In the genomic region with DNA sequence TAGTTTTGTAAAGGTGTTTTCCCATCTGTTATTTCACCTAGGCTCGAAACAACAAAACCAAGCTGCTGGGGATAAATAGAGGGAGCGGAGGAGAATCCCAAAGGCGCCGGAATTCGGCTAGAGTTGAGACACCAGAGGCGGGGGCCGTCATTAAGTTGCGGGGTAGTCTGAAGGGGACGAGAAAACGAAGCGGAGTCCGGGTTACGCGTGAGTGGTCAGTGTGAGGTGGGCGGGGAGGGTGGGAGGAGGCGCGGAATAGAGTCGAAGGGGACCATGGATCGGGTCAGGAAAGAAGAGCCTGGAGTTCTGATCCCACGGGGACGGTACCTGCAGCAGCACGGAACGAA, we compare ENCODE assay signal across 6 cellular contexts. TPM values are rescaled to one million over a fixed set of nuclear protein-coding genes. Genes with fewer than 3 reads are reported as not detected.
A peak's percentile ranks its signal among the peaks of the same experiment; 100 is the strongest.
DNase-seq lines count a peak whose midpoint lies in the region; ATAC-seq and TF ChIP-seq lines count a peak whose summit lies in the region.

No MANE protein-coding gene starts in this region.

- no peaks in the 10 kb centered on the region for H3K27me3 ChIP-seq in CD8-positive, alpha-beta T cell (ENCODE audit: insufficient read depth, low read length)
- H3K27me3 ChIP-seq in HUES6 (ENCODE audit: control insufficient read depth, insufficient read depth, low read length) = no peaks in the 10 kb centered on the region
- H3K27me3 ChIP-seq in esophagus muscularis mucosa = no peaks in the 10 kb centered on the region

- no peak for TF ChIP-seq POLR2A in esophagus muscularis mucosa (IDR thresholded peaks at IDR 0.05; ENCODE audit: low read depth)

- H3K36me3 ChIP-seq in CD8-positive, alpha-beta T cell (ENCODE audit: insufficient read depth, low read length) = peaks cover 41% of the 10 kb centered on the region
- H3K36me3 ChIP-seq in HUES6 (ENCODE audit: control insufficient read depth, insufficient read depth, low read length) (peaks cover 65% of the 10 kb centered on the region), esophagus muscularis mucosa (peaks cover 36 to 53% (median 47%) of the 10 kb centered on the region in 4 donors)

- peak overlapping the region; percentile 90 for H3K27ac ChIP-seq in CD8-positive, alpha-beta T cell (ENCODE audit: low read depth, low read length)
- H3K27ac ChIP-seq in HUES6 (ENCODE audit: low read depth, low read length) (peak overlapping the region; percentile 63), esophagus muscularis mucosa (replicated peaks in 1 of 4) (peak overlapping the region; percentile 87 to 95 (median 91))

- ATAC-seq in CD8-positive, alpha-beta T cell = no peak
- peak; percentile 6 for ATAC-seq in stimulated activated naive CD8-positive, alpha-beta T cell treated with anti-CD3 and anti-CD28 coated beads, Interleukin-15, amount 100 ng/mL, for 72 hours
- no peak for ATAC-seq in GM19328 (IDR thresholded peaks at IDR 0.05; ENCODE audit: unreplicated experiment)

- H3K27ac Mint-ChIP-seq in CD8-positive, alpha-beta T cell = peak overlapping the region; percentile 98
- peak overlapping the region; percentile 99 for H3K27ac Mint-ChIP-seq in stimulated activated naive CD8-positive, alpha-beta T cell treated with anti-CD3 and anti-CD28 coated beads, Interleukin-15, amount 100 ng/mL, for 72 hours

- H3K9me3 ChIP-seq in CD8-positive, alpha-beta T cell (ENCODE audit: low read length) = no peaks in the 10 kb centered on the region
- H3K9me3 ChIP-seq in HUES6 (ENCODE audit: control insufficient read depth, insufficient read depth, low read depth, low read length) = no peaks in the 10 kb centered on the region
- no peaks in the 10 kb centered on the region for H3K9me3 ChIP-seq in esophagus muscularis mucosa

- no peaks in the 10 kb centered on the region for H3K27me3 Mint-ChIP-seq in CD8-positive, alpha-beta T cell (ENCODE audit: low read depth)
- H3K27me3 Mint-ChIP-seq in stimulated activated naive CD8-positive, alpha-beta T cell treated with anti-CD3 and anti-CD28 coated beads, Interleukin-15, amount 100 ng/mL, for 72 hours = no peaks in the 10 kb centered on the region

- TF ChIP-seq EP300 in esophagus muscularis mucosa (IDR thresholded peaks at IDR 0.05) = no peak

- POLR2A ChIA-PET in CD8-positive, alpha-beta T cell (lab: Charles Lee) = interaction anchor here (0.8 to 6.5 kb wide), 5 partner anchors 10 to 212 kb away, joined by 3 to 52 read pairs (median 4); partner anchors contain the start of genes DCPS and TIRAP

- peak overlapping the region; percentile 73 for H3K4me3 ChIP-seq in CD8-positive, alpha-beta T cell (ENCODE audit: low read depth, low read length)
- H3K4me3 ChIP-seq in HUES6 (ENCODE audit: low read depth, low read length) (peak overlapping the region; percentile 83), esophagus muscularis mucosa (peak overlapping the region; percentile 69 to 92 (median 84))

- CTCF ChIA-PET in CD8-positive, alpha-beta T cell (lab: Charles Lee) = interaction anchor here (1.4 to 2.3 kb wide), 2 partner anchors 13 to 43 kb away, joined by 3 to 9 read pairs; no protein-coding TSS in a partner anchor

- TF ChIP-seq CTCF in CD8-positive, alpha-beta T cell (IDR thresholded peaks at IDR 0.05) = no peak
- TF ChIP-seq CTCF in esophagus muscularis mucosa (IDR thresholded peaks at IDR 0.05) = no peak

- H3K9ac ChIP-seq in HUES6 (ENCODE audit: low read length) = peak overlapping the region; percentile 94

- peaks cover 76% of the 10 kb centered on the region for H3K36me3 Mint-ChIP-seq in CD8-positive, alpha-beta T cell

- intact Hi-C loops in CD8-positive, alpha-beta T cell (cut with DNase I, micrococcal nuclease) = loop anchor here (1.0 to 10.0 kb wide), 9 partner anchors 57 to 1646 kb away; partner anchors contain the start of genes FAM118B (in 2 of the 2), PUS3 (in 2 of the 2), RPUSD4 (in 2 of the 2) and CDON (in 1 of the 2)
- intact Hi-C loops in esophagus muscularis mucosa (cut with DNase I) = loop anchor here (5.0 kb wide), 1 partner anchor 56 kb away; the partner anchor contains the start of genes FAM118B and RPUSD4

- peaks cover 24% of the 10 kb centered on the region for H3K4me1 ChIP-seq in CD8-positive, alpha-beta T cell (ENCODE audit: insufficient read depth, low read length)
- H3K4me1 ChIP-seq in HUES6 (ENCODE audit: control insufficient read depth, insufficient read depth, low read length) (no peaks in the 10 kb centered on the region; the same call in 1 of the 2 replicates), esophagus muscularis mucosa (peaks cover 18 to 34% (median 21%) of the 10 kb centered on the region in 4 donors)

- no peak for DNase-seq in CD8-positive, alpha-beta T cell
- no peak for DNase-seq in esophagus muscularis mucosa (ENCODE audit: extremely low spot score)
- no peak for DNase-seq in stimulated activated naive CD8-positive, alpha-beta T cell treated with anti-CD3 and anti-CD28 coated beads, Interleukin-15, amount 100 ng/mL, for 72 hours
- no peak for DNase-seq in NCI-H1930 (lab: John Stamatoyannopoulos, UW)

- peak overlapping the region; percentile 96 for H3K4me3 Mint-ChIP-seq in CD8-positive, alpha-beta T cell
- H3K4me3 Mint-ChIP-seq in stimulated activated naive CD8-positive, alpha-beta T cell treated with anti-CD3 and anti-CD28 coated beads, Interleukin-15, amount 100 ng/mL, for 72 hours = peak overlapping the region; percentile 98 to 99

- H3K4me1 Mint-ChIP-seq in CD8-positive, alpha-beta T cell (ENCODE audit: low read depth) = peaks cover 39% of the 10 kb centered on the region
- H3K4me1 Mint-ChIP-seq in stimulated activated naive CD8-positive, alpha-beta T cell treated with anti-CD3 and anti-CD28 coated beads, Interleukin-15, amount 100 ng/mL, for 72 hours = peaks cover 50% of the 10 kb centered on the region

- no peaks in the 10 kb centered on the region for H3K9me3 Mint-ChIP-seq in CD8-positive, alpha-beta T cell
- H3K9me3 Mint-ChIP-seq in stimulated activated naive CD8-positive, alpha-beta T cell treated with anti-CD3 and anti-CD28 coated beads, Interleukin-15, amount 100 ng/mL, for 72 hours = no peaks in the 10 kb centered on the region

- under 1% methylated on average over 23 of the region's 23 CpGs for WGBS in esophagus muscularis mucosa

RNA-seq across cellular contexts. Expression of gene SRPRA, which starts 0.4 kb away (rescaled TPM):
- total RNA-seq in CD8-positive, alpha-beta T cell = 100 to 1,000 TPM; 234 to 242 TPM
- total RNA-seq in esophagus muscularis mucosa = 10 to 100 TPM; 52.7 to 82.0 (median 77.7) TPM

RNA-seq across cellular contexts. Expression of gene FOXRED1, which starts 0.6 kb away (rescaled TPM):
- 10 to 100 TPM; 27.4 to 30.5 TPM for total RNA-seq in CD8-positive, alpha-beta T cell
- 10 to 100 TPM; 10.9 to 13.1 (median 12.2) TPM for total RNA-seq in esophagus muscularis mucosa

RNA-seq across cellular contexts. Expression of gene TIRAP, which starts 14.6 kb away (rescaled TPM):
- 1 to 10 TPM; 6.7 to 7.9 TPM for total RNA-seq in CD8-positive, alpha-beta T cell
- 10 to 100 TPM in 3 of 4 donors, 1 to 10 TPM in 1; 8.3 to 14.3 (median 13.4) TPM for total RNA-seq in esophagus muscularis mucosa

RNA-seq across cellular contexts. Expression of gene DCPS, which starts 35.5 kb away (rescaled TPM):
- 1 to 10 TPM; 7.3 to 7.5 TPM for total RNA-seq in CD8-positive, alpha-beta T cell
- total RNA-seq in esophagus muscularis mucosa = 10 to 100 TPM in 3 of 4 donors, 1 to 10 TPM in 1; 8.0 to 18.4 (median 14.3) TPM

RNA-seq across cellular contexts. Expression of gene FAM118B, which starts 56.8 kb away (rescaled TPM):
- total RNA-seq in CD8-positive, alpha-beta T cell = under 1 TPM; 0.64 to 0.79 TPM
- 10 to 100 TPM; 14.1 to 22.8 (median 17.9) TPM for total RNA-seq in esophagus muscularis mucosa
